Comparison of ENCODE assay signal across 8 cellular contexts in genomic region chr9:107484117-107484723, GRCh38. TPM values are rescaled to one million over a fixed set of nuclear protein-coding genes. Genes with fewer than 3 reads are reported as not detected.
DNase-seq lines count a peak whose midpoint lies in the region; ATAC-seq, FAIRE-seq and TF ChIP-seq lines count a peak whose summit lies in the region.

No MANE protein-coding gene starts in this region.

- H3K27ac ChIP-seq in GM23248 = no peak overlapping the region
- H3K27ac ChIP-seq in VCaP = no peak overlapping the region
- H3K27ac ChIP-seq in small intestine (ENCODE audit: low read depth in 1 of 2, low read length in 1 of 2) = no peak overlapping the region

- peak; percentile 86 for FAIRE-seq in small intestine (lab: Jason Lieb, UNC)

- peaks cover 44% of the 10 kb centered on the region for H3K79me2 ChIP-seq in GM23248 (ENCODE audit: insufficient read depth)

- H3K4me3 ChIP-seq in GM23248 = peak overlapping the region; percentile 82
- no peak overlapping the region for H3K4me3 ChIP-seq in small intestine (ENCODE audit: low read depth in 1 of 2, low read length in 2 of 2)

- peak; percentile 47 for DNase-seq in D341Med (ENCODE audit: low spot score)
- peak; percentile 84 for DNase-seq in GM23248
- peak; percentile 44 for DNase-seq in NCI-H146 (lab: John Stamatoyannopoulos, UW)
- no peak for DNase-seq in left ventricle myocardium superior
- DNase-seq in small intestine = peak; percentile 71
- no peak for DNase-seq in NK-92 (lab: John Stamatoyannopoulos, UW; ENCODE audit: unreplicated experiment)
- DNase-seq in stimulated activated CD8-positive, alpha-beta memory T cell treated with anti-CD3 and anti-CD28 coated beads, Interleukin-4, amount 100 ng/mL, for 48 hours = no peak

- TF ChIP-seq CTCF in VCaP (conservative IDR thresholded peaks at IDR 0.05) = peak; percentile 96

- H3F3A ChIP-seq in GM23248 (ENCODE audit: insufficient read depth) = peaks cover 44% of the 10 kb centered on the region

- peak overlapping the region; percentile 96; the same call in 1 of the 2 replicates for H3K9ac ChIP-seq in GM23248

- no peaks in the 10 kb centered on the region for H4K20me1 ChIP-seq in GM23248 (ENCODE audit: insufficient read depth)

- in situ Hi-C loops in GM23248 (cut with MboI) = loop anchor here (10.0 to 25.0 kb wide), 4 partner anchors 59 to 953 kb away; no protein-coding TSS in a partner anchor

- intact Hi-C loops in left ventricle myocardium superior (cut with micrococcal nuclease) = loop anchor here (5.0 kb wide), 1 partner anchor 1083 kb away; no protein-coding TSS in a partner anchor

- WGBS in GM23248 (ENCODE audit: low coverage in 1 of 2, low lambda C conversion rate in 2 of 2, missing lambda C conversion rate in 2 of 2), 2 experiments = 50 to 53% methylated on average over 4 of the region's 4 CpGs
- WGBS in small intestine, 3 donors = 48 to 52% (median 52%) methylated on average over 4 of the region's 4 CpGs

- no peak overlapping the region for H2AFZ ChIP-seq in GM23248

- no peaks in the 10 kb centered on the region for H3K9me3 ChIP-seq in GM23248 (ENCODE audit: low read depth)
- H3K9me3 ChIP-seq in small intestine (ENCODE audit: control insufficient read depth, low read depth) = no peaks in the 10 kb centered on the region

- no peaks in the 10 kb centered on the region for H3K9me2 ChIP-seq in GM23248 (ENCODE audit: insufficient read depth)

- H3K27me3 ChIP-seq in GM23248 (replicated peaks; ENCODE audit: insufficient read depth) (no peaks in the 10 kb centered on the region), small intestine (ENCODE audit: control insufficient read depth in 2 of 2, insufficient read depth in 2 of 2, low read length in 2 of 2) (no peaks in the 10 kb centered on the region)

- peaks cover 23% of the 10 kb centered on the region for H3K36me3 ChIP-seq in GM23248 (ENCODE audit: low read depth)
- peaks cover 0 to 16% of the 10 kb centered on the region in 2 donors for H3K36me3 ChIP-seq in small intestine (ENCODE audit: control insufficient read depth in 2 of 2, insufficient read depth in 2 of 2, low read length in 2 of 2)

- H3K4me2 ChIP-seq in GM23248 (ENCODE audit: unreplicated experiment) = peak overlapping the region; percentile 94

- ATAC-seq in left ventricle myocardium superior = peak; percentile 50

- H3K4me1 ChIP-seq in GM23248 (ENCODE audit: insufficient read depth) (peaks cover 29% of the 10 kb centered on the region), small intestine (ENCODE audit: control insufficient read depth in 2 of 2, insufficient read depth in 1 of 2, low read depth in 1 of 2, low read length in 1 of 2) (peaks cover 0 to 2% of the 10 kb centered on the region in 2 donors)

RNA-seq across cellular contexts. Expression of gene KLF4, which starts 5.3 kb away (rescaled TPM):
- total RNA-seq in GM23248 (2014; rRNA removed; shearing (Covaris generic)) = 28.7 and 38.6 TPM in 2 replicates
- 14.6 and 17.0 TPM in 2 replicates for polyA plus RNA-seq in GM23248 (2016; fragmentation: Nextera tagmentation; extraction: Ambion mirVana)
- total RNA-seq in left ventricle myocardium superior = 30.5 TPM
- polyA plus RNA-seq in small intestine = 100 to 1,000 TPM in 1 of 3 donors, 10 to 100 TPM in 2; 63.4 to 122 (median 72.7) TPM

Comparison
In these comparisons a context has a peak if more than half of its experiments do, and no peak if none do; other contexts are left out.
1. DNase-seq: peak in D341Med (single experiment), GM23248 (single experiment), NCI-H146 (single experiment) and small intestine (single experiment); none in left ventricle myocardium superior (single experiment), NK-92 (single experiment) and stimulated activated CD8-positive, alpha-beta memory T cell treated with anti-CD3 and anti-CD28 coated beads, Interleukin-4, amount 100 ng/mL, for 48 hours (single experiment).